9 cellular contexts compared by ENCODE assay signal in genomic region chr14:50229646-50230045, GRCh38. TPM values are rescaled to one million over a fixed set of nuclear protein-coding genes. Genes with fewer than 3 reads are reported as not detected.
DNase-seq lines count a peak whose midpoint lies in the region; ATAC-seq and TF ChIP-seq lines count a peak whose summit lies in the region.
"Had no signal": no experiment of that assay in that cellular context is flagged by ENCODE, and none has a peak within 500 bp of the region (broad histone marks: within the 10 kb centered on the region; RNA-seq: fewer than 3 reads in every experiment).

No MANE protein-coding gene starts in this region.

- no peak for ATAC-seq in natural killer cell treated with Interleukin-12 subunit alpha and Interleukin-12 subunit beta and Interleukin-15 and Interleukin-18, amount 100 ng/mL, for 72 hours
- ATAC-seq in GM18870 (IDR thresholded peaks at IDR 0.05; ENCODE audit: unreplicated experiment): no peak

- H4K20me1 ChIP-seq in KMS-11 (ENCODE audit: insufficient read depth): no peaks in the 10 kb centered on the region

- H3K36me3 Mint-ChIP-seq in natural killer cell treated with Interleukin-12 subunit alpha and Interleukin-12 subunit beta and Interleukin-15 and Interleukin-18, amount 100 ng/mL, for 72 hours: no peaks in the 10 kb centered on the region

- H3K27me3 Mint-ChIP-seq in natural killer cell treated with Interleukin-12 subunit alpha and Interleukin-12 subunit beta and Interleukin-15 and Interleukin-18, amount 100 ng/mL, for 72 hours: no peaks in the 10 kb centered on the region

- no peak for DNase-seq in BE2C
- DNase-seq in coronary artery (ENCODE audit: low spot score): no peak
- no peak for DNase-seq in natural killer cell treated with Interleukin-12 subunit alpha and Interleukin-12 subunit beta and Interleukin-15 and Interleukin-18, amount 100 ng/mL, for 72 hours (ENCODE audit: low spot score)
- DNase-seq in activated CD8-positive, alpha-beta memory T cell treated with anti-CD3 and anti-CD28 coated beads for 24 hours: no peak
- DNase-seq in activated CD4-positive, CD25-positive, alpha-beta regulatory T cell treated with anti-CD3 and anti-CD28 coated beads, Interleukin-2, amount 50 U/mL, for 72 hours: no peak
- DNase-seq in kidney tubule cell (ENCODE audit: low spot score): no peak
- DNase-seq: posterior cingulate gyrus had no signal

- no peaks in the 10 kb centered on the region for H3K9me3 Mint-ChIP-seq in natural killer cell treated with Interleukin-12 subunit alpha and Interleukin-12 subunit beta and Interleukin-15 and Interleukin-18, amount 100 ng/mL, for 72 hours

- no peaks in the 10 kb centered on the region for H3K9me3 ChIP-seq in BE2C

- H3K9ac ChIP-seq in KMS-11: peak overlapping the region; percentile 49; the same call in 1 of the 2 replicates

- peak overlapping the region; percentile 86 for H3K4me3 Mint-ChIP-seq in natural killer cell treated with Interleukin-12 subunit alpha and Interleukin-12 subunit beta and Interleukin-15 and Interleukin-18, amount 100 ng/mL, for 72 hours

- H3K4me1 ChIP-seq in BE2C (0 out of 2 replicates have a peak, but pooled peaks cover 4% of the 10 kb centered on the region), KMS-11 (ENCODE audit: low read depth, poor library complexity, severe bottlenecking) (peaks cover 15% of the 10 kb centered on the region)

- H3K27ac Mint-ChIP-seq in natural killer cell treated with Interleukin-12 subunit alpha and Interleukin-12 subunit beta and Interleukin-15 and Interleukin-18, amount 100 ng/mL, for 72 hours: peak overlapping the region in 1 of 2 donors; percentile 97

- H3K36me3 ChIP-seq in BE2C (no peaks in the 10 kb centered on the region), KMS-11 (ENCODE audit: insufficient read depth) (no peaks in the 10 kb centered on the region)

- H3K27ac ChIP-seq in KMS-11 (peak overlapping the region; percentile 24; the same call in 1 of the 2 replicates), coronary artery (peak overlapping the region in 1 of 2 donors; percentile 62)

- H2AFZ ChIP-seq in KMS-11 (ENCODE audit: low read depth): no peak overlapping the region

- H3K4me2 ChIP-seq in KMS-11: peak overlapping the region; percentile 50

- H3K27me3 ChIP-seq in BE2C (no peaks in the 10 kb centered on the region), KMS-11 (ENCODE audit: insufficient read depth, low read depth) (no peaks in the 10 kb centered on the region)

- H3K4me1 Mint-ChIP-seq in natural killer cell treated with Interleukin-12 subunit alpha and Interleukin-12 subunit beta and Interleukin-15 and Interleukin-18, amount 100 ng/mL, for 72 hours (ENCODE audit: low read depth in 2 of 2): peaks cover 40 to 51% of the 10 kb centered on the region in 2 donors

- H3K4me3 ChIP-seq in BE2C (ENCODE audit: low read depth, low read length) (peak overlapping the region; percentile 96), KMS-11 (IDR thresholded peaks at IDR 0.05; ENCODE audit: insufficient read depth, low read depth, low read length) (no peak overlapping the region), coronary artery (peak overlapping the region; percentile 84)

- peaks cover 26% of the 10 kb centered on the region; the same call in 1 of the 2 replicates for H3K79me2 ChIP-seq in KMS-11 (ENCODE audit: insufficient read depth, low read depth)

- TF ChIP-seq CTCF in BE2C (IDR thresholded peaks at IDR 0.05; ENCODE audit: low read depth, low read length) (no peak), KMS-11 (conservative IDR thresholded peaks at IDR 0.05; ENCODE audit: low read depth, low read length) (no peak), coronary artery (IDR thresholded peaks at IDR 0.05) (no peak)

RNA-seq across cellular contexts. Expression of gene SOS2, which starts 1.7 kb away (rescaled TPM):
- 6.7 TPM for polyA plus RNA-seq in BE2C (2012; ENCODE audit: insufficient read depth, insufficient read length, low read depth)
- 10 to 100 TPM; 38.6 to 52.1 TPM for total RNA-seq in natural killer cell treated with Interleukin-12 subunit alpha and Interleukin-12 subunit beta and Interleukin-15 and Interleukin-18, amount 100 ng/mL, for 72 hours
